ENCODE assay signal across 8 cellular contexts in genomic region chr12:74539765-74540526, GRCh38. TPM values are rescaled to one million over a fixed set of nuclear protein-coding genes. Genes with fewer than 3 reads are reported as not detected.
DNase-seq lines count a peak whose midpoint lies in the region; ATAC-seq, FAIRE-seq and TF ChIP-seq lines count a peak whose summit lies in the region.

No MANE protein-coding gene starts in this region.

- CTCF ChIA-PET in K562 (lab: Yijun Ruan, JAX; ENCODE audit: low intra/inter-chr PET ratio) = interaction anchor here (0.6 to 0.7 kb wide), 2 partner anchors 248 to 1566 kb away, joined by 3 to 8 read pairs; no protein-coding TSS in a partner anchor

- H3K4me2 ChIP-seq in K562 (ENCODE audit: insufficient read depth, low read length) = peak overlapping the region; percentile 93

- 8% methylated on average over 6 of the region's 6 CpGs for WGBS in K562 (ENCODE audit: insufficient coverage, low coverage, missing lambda C conversion rate)

- H3K4me3 ChIP-seq in HFF-Myc (replicated peaks; ENCODE audit: low read depth, low read length) = peak overlapping the region; percentile 93
- H3K4me3 ChIP-seq in K562 = peak overlapping the region; percentile 69

- TF ChIP-seq RAD21 in K562 (CRISPR knock-in tag; conservative IDR thresholded peaks at IDR 0.05 in 1 of 2, IDR thresholded peaks at IDR 0.05 in 1 of 2) = no peak

- no peaks in the 10 kb centered on the region for H3K27me3 ChIP-seq in K562 (ENCODE audit: control insufficient read depth in 2 of 2, insufficient read depth in 2 of 2, low read length in 2 of 2)

- TF ChIP-seq EP300 in K562 (IDR thresholded peaks at IDR 0.05; ENCODE audit: low read length) = no peak

- no peaks in the 10 kb centered on the region for H3K9me1 ChIP-seq in K562 (ENCODE audit: control insufficient read depth, insufficient read depth, low read length)

- H3K9me3 ChIP-seq in K562 (replicated peaks; ENCODE audit: control insufficient read depth, insufficient read depth, low read depth, low read length) = no peaks in the 10 kb centered on the region

- peak; percentile 18 to 33 for DNase-seq in AML-193 (lab: John Stamatoyannopoulos, UW)
- DNase-seq in HFF-Myc (ENCODE audit: extremely low read depth, low read depth) = no peak
- DNase-seq in K562 (ENCODE audit: extremely low read depth in 1 of 4, low spot score in 3 of 4) = peak; percentile 11 to 20 (median 16)
- no peak for DNase-seq in mesothelial cell of epicardium (ENCODE audit: low spot score in 2 of 2, unreplicated experiment in 2 of 2)
- no peak for DNase-seq in H54 (ENCODE audit: insufficient read length, low spot score)
- no peak for DNase-seq in T1000 (lab: John Stamatoyannopoulos, UW)

- in situ Hi-C loops in K562 (cut with MboI) = loop anchor here (10.0 to 25.0 kb wide), 2 partner anchors 428 to 525 kb away; no protein-coding TSS in a partner anchor

- peak overlapping the region; percentile 92 for H3K4me3 Mint-ChIP-seq in mesothelial cell of epicardium

- no peak for TF ChIP-seq CTCF in HFF-Myc (IDR thresholded peaks at IDR 0.05; ENCODE audit: low read depth, low read length, missing control alignments)
- TF ChIP-seq CTCF in K562 (IDR thresholded peaks at IDR 0.05 in 2 of 3, conservative IDR thresholded peaks at IDR 0.05 in 1 of 3; ENCODE audit: insufficient read depth in 2 of 3, low read depth in 1 of 3, low read length in 3 of 3) = 0 out of 6 replicates have a peak, but pooled peaks of 1 of the 3 experiments have one; percentile 3
- no peak for TF ChIP-seq CTCF in mesothelial cell of epicardium (IDR thresholded peaks at IDR 0.05; ENCODE audit: unreplicated experiment)

- no peaks in the 10 kb centered on the region for H3K9me3 Mint-ChIP-seq in mesothelial cell of epicardium

- ATAC-seq in K562 = peak; percentile 30
- no peak for ATAC-seq in HG03095 (IDR thresholded peaks at IDR 0.05; ENCODE audit: unreplicated experiment)
- ATAC-seq in HG03175 (IDR thresholded peaks at IDR 0.05; ENCODE audit: unreplicated experiment) = no peak

- peak overlapping the region; percentile 89; the same call in 2 of the 3 replicates for H3K27ac ChIP-seq in K562 (ENCODE audit: extremely low read depth, low read depth, low read length)

- H3K9ac ChIP-seq in K562 (ENCODE audit: insufficient read depth in 1 of 2, low read depth in 2 of 2, low read length in 2 of 2) = peak overlapping the region; percentile 89 to 99

- no peaks in the 10 kb centered on the region for H3K27me3 Mint-ChIP-seq in mesothelial cell of epicardium (ENCODE audit: low read depth)

- H3K4me1 ChIP-seq in K562 (replicated peaks in 1 of 2; ENCODE audit: control insufficient read depth in 2 of 2, insufficient read depth in 2 of 2, low read length in 2 of 2) = peaks cover 8 to 15% of the 10 kb centered on the region in 2 experiments; a peak in 4 of 5 replicates

- H3K36me3 Mint-ChIP-seq in mesothelial cell of epicardium = peaks cover 23% of the 10 kb centered on the region

- H3K36me3 ChIP-seq in K562 (ENCODE audit: control insufficient read depth, insufficient read depth, low read length) = peaks cover 43% of the 10 kb centered on the region

- intact Hi-C loops in K562 (cut with micrococcal nuclease) = loop anchor here (5.0 kb wide), 2 partner anchors 123 to 248 kb away; no protein-coding TSS in a partner anchor

- H2AFZ ChIP-seq in K562 (ENCODE audit: low read depth, low read length) = no peak overlapping the region

- H4K20me1 ChIP-seq in K562 (replicated peaks; ENCODE audit: control insufficient read depth, insufficient read depth, low read length) = peaks cover 18% of the 10 kb centered on the region

- H3K4me1 Mint-ChIP-seq in mesothelial cell of epicardium = peaks cover 52% of the 10 kb centered on the region

- BruUV-seq in K562 (replicated peaks; lab: Mats Ljungman, UMichigan) = no TSS peak

- peaks cover 51% of the 10 kb centered on the region for H3K79me2 ChIP-seq in K562 (ENCODE audit: control insufficient read depth, insufficient read depth, low read length)

- TF ChIP-seq POLR2A in K562 (conservative IDR thresholded peaks at IDR 0.05) (no peak), H54 (IDR thresholded peaks at IDR 0.05; ENCODE audit: low read depth, low read length) (no peak)

- FAIRE-seq in K562 (lab: Jason Lieb, UNC) = no peak
- no peak for FAIRE-seq in H54 (lab: Jason Lieb, UNC)

- H3K27ac Mint-ChIP-seq in mesothelial cell of epicardium = peak overlapping the region; percentile 99

- POLR2A ChIA-PET in K562 (lab: Yijun Ruan, JAX) = interaction anchor here (0.6 to 1.2 kb wide), 4 partner anchors 20 to 784 kb away, joined by 3 to 5 read pairs (median 4); no protein-coding TSS in a partner anchor

TF ChIP-seq in K562, 482 proteins besides CTCF, POLR2A, EP300 and RAD21 (continues in another document):
- TF ChIP-seq RBFOX2 (IDR thresholded peaks at IDR 0.05; ENCODE audit: low read depth, low read length) (peak; percentile 33; the same call in 1 of the 2 replicates), SMARCA4 (IDR thresholded peaks at IDR 0.05) (0 out of 2 replicates have a peak, but pooled peaks have one; percentile 29), HLTF (IDR thresholded peaks at IDR 0.05) (0 out of 2 replicates have a peak, but pooled peaks have one; percentile 41), MAFK (IDR thresholded peaks at IDR 0.05; ENCODE audit: low read length) (peak; percentile 30; the same call in 1 of the 2 replicates), MYNN (IDR thresholded peaks at IDR 0.05) (no peak), MYNN (CRISPR knock-in tag; IDR thresholded peaks at IDR 0.05) (no peak), NFE2 (IDR thresholded peaks at IDR 0.05; ENCODE audit: low read depth) (peak; percentile 75), ZSCAN32 (CRISPR knock-in tag; IDR thresholded peaks at IDR 0.05) (no peak), ZNF175 (CRISPR knock-in tag; IDR thresholded peaks at IDR 0.05; ENCODE audit: low read depth) (no peak)
- TF ChIP-seq, protein P1, sequence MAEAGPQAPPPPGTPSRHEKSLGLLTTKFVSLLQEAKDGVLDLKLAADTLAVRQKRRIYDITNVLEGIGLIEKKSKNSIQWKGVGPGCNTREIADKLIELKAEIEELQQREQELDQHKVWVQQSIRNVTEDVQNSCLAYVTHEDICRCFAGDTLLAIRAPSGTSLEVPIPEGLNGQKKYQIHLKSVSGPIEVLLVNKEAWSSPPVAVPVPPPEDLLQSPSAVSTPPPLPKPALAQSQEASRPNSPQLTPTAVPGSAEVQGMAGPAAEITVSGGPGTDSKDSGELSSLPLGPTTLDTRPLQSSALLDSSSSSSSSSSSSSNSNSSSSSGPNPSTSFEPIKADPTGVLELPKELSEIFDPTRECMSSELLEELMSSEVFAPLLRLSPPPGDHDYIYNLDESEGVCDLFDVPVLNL (CRISPR knock-in tag; IDR thresholded peaks at IDR 0.05; ENCODE audit: low read depth) = no peak
- TF ChIP-seq, protein P2, sequence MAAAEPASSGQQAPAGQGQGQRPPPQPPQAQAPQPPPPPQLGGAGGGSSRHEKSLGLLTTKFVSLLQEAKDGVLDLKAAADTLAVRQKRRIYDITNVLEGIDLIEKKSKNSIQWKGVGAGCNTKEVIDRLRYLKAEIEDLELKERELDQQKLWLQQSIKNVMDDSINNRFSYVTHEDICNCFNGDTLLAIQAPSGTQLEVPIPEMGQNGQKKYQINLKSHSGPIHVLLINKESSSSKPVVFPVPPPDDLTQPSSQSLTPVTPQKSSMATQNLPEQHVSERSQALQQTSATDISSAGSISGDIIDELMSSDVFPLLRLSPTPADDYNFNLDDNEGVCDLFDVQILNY (CRISPR knock-in tag; IDR thresholded peaks at IDR 0.05) = no peak

RNA-seq across cellular contexts. Expression of gene ATXN7L3B, which starts 2.3 kb away (rescaled TPM):
- 19.7 and 20.5 TPM in 2 replicates for total RNA-seq in K562 (2011; cell fraction: chromatin; rRNA removed; ENCODE audit: low replicate concordance)
- total RNA-seq in K562 (2011; cell fraction: nucleolus; rRNA removed) = 19.6 and 20.2 TPM in 2 replicates
- 27.8 and 30.8 TPM in 2 replicates for total RNA-seq in K562 (2011; cell fraction: nucleoplasm; rRNA removed)
- total RNA-seq in K562 (2014; rRNA removed) = 20.4 and 25.3 TPM in 2 replicates
- 32.1 and 34.7 TPM in 2 replicates for total RNA-seq in K562 (2014; rRNA removed; fragmentation: Illumina TruSeq; extraction: Trizol)
- total RNA-seq in K562 (2015; rRNA removed; fragmentation: Illumina TruSeq; extraction: Trizol) = 30.1 and 31.0 TPM in 2 replicates
- total RNA-seq in K562 (2021) = 33.0 and 35.6 TPM in 2 replicates
- polyA plus RNA-seq in K562 (2011; rRNA removed) = 34.3 and 40.5 TPM in 2 replicates
- polyA plus RNA-seq in K562 (2011; cell fraction: cytosol; rRNA removed) = 15.1 and 30.2 TPM in 2 replicates
- polyA plus RNA-seq in K562 (2011; cell fraction: nucleus; rRNA removed) = 15.7 and 21.1 TPM in 2 replicates
- polyA plus RNA-seq in K562 (2012) = 21.5 and 28.4 TPM in 2 replicates
- 30.6 and 31.8 TPM in 2 replicates for polyA plus RNA-seq in K562 (2014; fragmentation: Illumina TruSeq; extraction: Trizol)
- 10 to 100 TPM; 10.3 to 12.1 TPM for polyA plus RNA-seq in K562 (2014; fragmentation: Nextera tagmentation; extraction: Ambion mirVana)
- 22.9 and 25.1 TPM in 2 replicates for polyA plus RNA-seq in K562 (2014; rRNA removed)
- 50.8 and 51.2 TPM in 2 replicates for polyA minus RNA-seq in K562 (2011; rRNA and poly(A)+ RNA removed)
- polyA minus RNA-seq in K562 (2011; cell fraction: cytosol; rRNA and poly(A)+ RNA removed) = 18.2 and 24.0 TPM in 2 replicates
- polyA minus RNA-seq in K562 (2011; cell fraction: nucleus; rRNA and poly(A)+ RNA removed) = 14.1 and 31.0 TPM in 2 replicates
- total RNA-seq in mesothelial cell of epicardium = 73.5 to 76.9 TPM (median 73.9 TPM) in 3 replicates

Comparison
In these comparisons a context has a peak if more than half of its experiments do, and no peak if none do; other contexts are left out.
1. DNase-seq: peak in AML-193 (2 of 2) and K562 (4 of 4); none in HFF-Myc (single experiment), mesothelial cell of epicardium (0 of 2), H54 (single experiment) and T1000 (single experiment).